Comparison of ENCODE assay signal across 12 cellular contexts in the genomic region with DNA sequence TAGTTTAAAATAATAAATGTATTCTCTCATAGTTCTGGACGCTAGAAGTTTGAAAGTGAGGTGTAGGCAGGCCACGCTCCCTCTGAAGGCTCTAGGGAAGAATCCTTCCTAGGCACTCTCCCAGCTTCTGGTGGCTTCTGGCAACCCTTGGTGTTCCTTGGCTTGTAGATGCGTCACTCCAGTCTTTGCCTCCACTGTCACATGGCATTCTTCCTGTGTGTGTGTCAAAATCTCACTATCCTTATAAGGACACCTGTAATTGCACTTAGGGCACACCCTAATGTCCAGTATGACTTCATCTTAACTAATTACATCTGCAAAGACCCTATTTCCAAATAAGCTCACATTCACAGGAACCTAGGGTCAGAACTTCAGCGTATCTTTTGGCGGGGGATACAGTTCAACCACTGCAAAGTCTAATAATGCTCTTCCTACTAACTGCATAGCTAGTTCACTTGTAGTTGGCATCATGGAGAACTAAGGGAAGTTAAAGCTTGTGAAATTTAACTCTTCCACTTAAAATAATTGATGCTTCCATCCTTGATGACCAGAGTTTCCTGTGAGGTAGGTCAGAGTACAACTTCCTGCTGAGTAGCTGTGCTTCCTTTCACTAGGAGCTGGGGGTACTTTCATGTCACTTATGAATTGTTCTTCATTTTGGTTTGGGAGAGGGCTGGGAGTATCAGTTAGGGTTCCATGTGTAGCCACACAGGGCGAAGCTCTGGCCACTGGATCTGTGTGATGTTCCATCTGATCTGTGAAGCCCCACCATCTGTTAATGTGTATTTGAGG. TPM values are rescaled to one million over a fixed set of nuclear protein-coding genes. Genes with fewer than 3 reads are reported as not detected.
DNase-seq lines count a peak whose midpoint lies in the region; ATAC-seq and TF ChIP-seq lines count a peak whose summit lies in the region.
"Had no signal": no experiment of that assay in that cellular context is flagged by ENCODE, and none has a peak within 500 bp of the region (broad histone marks: within the 10 kb centered on the region; RNA-seq: fewer than 3 reads in every experiment).

No MANE protein-coding gene starts in this region.

- peak overlapping the region; percentile 4 to 75 (median 56) for H3K27ac Mint-ChIP-seq in immature natural killer cell

- H3K4me1 Mint-ChIP-seq in immature natural killer cell, result peaks cover 52 to 65% of the 10 kb centered on the region in 2 donors

- peak overlapping the region in 1 of 5 donors; percentile 39 for H3K9ac ChIP-seq in subcutaneous abdominal adipose tissue (ENCODE audit: low read length in 5 of 5)

- H3K36me3 ChIP-seq in Peyer's patch (peaks cover 0 to 24% (median 0%) of the 10 kb centered on the region in 3 donors), subcutaneous abdominal adipose tissue (ENCODE audit: control insufficient read depth in 5 of 5, insufficient read depth in 5 of 5, low read length in 5 of 5) (peaks cover 15 to 42% (median 29%) of the 10 kb centered on the region in 5 donors)

- no peaks in the 10 kb centered on the region for H3K9me3 ChIP-seq in Peyer's patch
- no peaks in the 10 kb centered on the region for H3K9me3 ChIP-seq in subcutaneous abdominal adipose tissue (ENCODE audit: control insufficient read depth in 5 of 5, low read length in 5 of 5)

- TF ChIP-seq CTCF in Peyer's patch (IDR thresholded peaks at IDR 0.05), result no peak

- H3K27me3 Mint-ChIP-seq in immature natural killer cell (ENCODE audit: low read depth in 3 of 3), result peaks cover 0 to 2% (median 0%) of the 10 kb centered on the region in 3 donors

- no peaks in the 10 kb centered on the region for H3K9me3 Mint-ChIP-seq in immature natural killer cell

- H3K4me3 Mint-ChIP-seq in immature natural killer cell, result no peak overlapping the region

- TF ChIP-seq POLR2A in Peyer's patch (IDR thresholded peaks at IDR 0.05), result no peak

- H3K4me1 ChIP-seq in Peyer's patch, result peaks cover 0 to 51% (median 6%) of the 10 kb centered on the region in 4 donors
- H3K4me1 ChIP-seq in subcutaneous abdominal adipose tissue (ENCODE audit: control insufficient read depth in 5 of 5, insufficient read depth in 5 of 5, low read length in 5 of 5), result peaks cover 3 to 57% (median 48%) of the 10 kb centered on the region in 5 donors

- peak overlapping the region in 3 of 4 donors; percentile 2 to 35 (median 18) for H3K27ac ChIP-seq in Peyer's patch
- H3K27ac ChIP-seq in subcutaneous abdominal adipose tissue (ENCODE audit: low read depth, low read length), result peak overlapping the region; percentile 95

- DNase-seq in Peyer's patch, result peak in 1 of 3 donors; percentile 21
- DNase-seq in cerebellar cortex (ENCODE audit: low spot score), result peak; percentile 31
- DNase-seq in immature natural killer cell, result no peak
- DNase-seq in GM19238 (ENCODE audit: insufficient read length, low spot score), result no peak
- no peak for DNase-seq in SKM-1 (lab: John Stamatoyannopoulos, UW; ENCODE audit: unreplicated experiment)
- DNase-seq: activated T-cell treated with anti-CD3 and anti-CD28 coated beads for 4 hours; effector CD8-positive, alpha-beta T cell; NK-92 treated with Interleukin-12 subunit alpha and Interleukin-12 subunit beta, amount 100 ng/mL, for 24 hours; occipital lobe had no signal

- no peak for ATAC-seq in GM18519 (IDR thresholded peaks at IDR 0.05; ENCODE audit: low FRiP score, unreplicated experiment)
- ATAC-seq: HCT116 had no signal

- H3K36me3 Mint-ChIP-seq in immature natural killer cell, result peaks cover 4 to 24% (median 13%) of the 10 kb centered on the region in 3 donors

- H3K27me3 ChIP-seq in Peyer's patch (no peaks in the 10 kb centered on the region), subcutaneous abdominal adipose tissue (ENCODE audit: control insufficient read depth in 5 of 5, insufficient read depth in 4 of 5, low read length in 5 of 5) (no peaks in the 10 kb centered on the region)

- H3K4me3 ChIP-seq in Peyer's patch (no peak overlapping the region), subcutaneous abdominal adipose tissue (ENCODE audit: low read depth in 1 of 5, low read length in 5 of 5) (no peak overlapping the region)

RNA-seq across cellular contexts. Expression of gene YWHAH, which starts 10.4 kb away (rescaled TPM):
- 10 to 100 TPM; 58.8 to 76.9 (median 75.2) TPM for total RNA-seq in Peyer's patch
- polyA plus RNA-seq in immature natural killer cell, result 100 to 1,000 TPM in 1 of 3 donors, 10 to 100 TPM in 2; 76.5 to 113 (median 84.0) TPM
